ENCODE assay signal across 1 cellular context in genomic region chrX:153226344-153227190, GRCh38.
TF ChIP-seq lines count a peak whose summit lies in the region.

No MANE protein-coding gene starts in this region.

TF ChIP-seq in K562, 482 proteins besides CTCF, POLR2A, EP300 and RAD21 (continued from another document and continues in another):
- TF ChIP-seq, protein P1, sequence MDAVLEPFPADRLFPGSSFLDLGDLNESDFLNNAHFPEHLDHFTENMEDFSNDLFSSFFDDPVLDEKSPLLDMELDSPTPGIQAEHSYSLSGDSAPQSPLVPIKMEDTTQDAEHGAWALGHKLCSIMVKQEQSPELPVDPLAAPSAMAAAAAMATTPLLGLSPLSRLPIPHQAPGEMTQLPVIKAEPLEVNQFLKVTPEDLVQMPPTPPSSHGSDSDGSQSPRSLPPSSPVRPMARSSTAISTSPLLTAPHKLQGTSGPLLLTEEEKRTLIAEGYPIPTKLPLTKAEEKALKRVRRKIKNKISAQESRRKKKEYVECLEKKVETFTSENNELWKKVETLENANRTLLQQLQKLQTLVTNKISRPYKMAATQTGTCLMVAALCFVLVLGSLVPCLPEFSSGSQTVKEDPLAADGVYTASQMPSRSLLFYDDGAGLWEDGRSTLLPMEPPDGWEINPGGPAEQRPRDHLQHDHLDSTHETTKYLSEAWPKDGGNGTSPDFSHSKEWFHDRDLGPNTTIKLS (IDR thresholded peaks at IDR 0.05; ENCODE audit: borderline replicate concordance, low read depth), result no peak
- TF ChIP-seq HNRNPUL1 (IDR thresholded peaks at IDR 0.05; ENCODE audit: low read length), result no peak
- no peak for TF ChIP-seq POLR3A (IDR thresholded peaks at IDR 0.05; ENCODE audit: borderline replicate concordance, extremely low read depth, insufficient read depth, insufficient read length)
- TF ChIP-seq RCOR1 (IDR thresholded peaks at IDR 0.05; ENCODE audit: borderline replicate concordance in 1 of 2, low read depth in 2 of 2, low read length in 2 of 2), result 0 out of 4 replicates have a peak, but pooled peaks of 1 of the 2 experiments have one; percentile 2
- TF ChIP-seq ZNF57 (CRISPR knock-in tag; IDR thresholded peaks at IDR 0.05), result no peak
- TF ChIP-seq, protein P2, sequence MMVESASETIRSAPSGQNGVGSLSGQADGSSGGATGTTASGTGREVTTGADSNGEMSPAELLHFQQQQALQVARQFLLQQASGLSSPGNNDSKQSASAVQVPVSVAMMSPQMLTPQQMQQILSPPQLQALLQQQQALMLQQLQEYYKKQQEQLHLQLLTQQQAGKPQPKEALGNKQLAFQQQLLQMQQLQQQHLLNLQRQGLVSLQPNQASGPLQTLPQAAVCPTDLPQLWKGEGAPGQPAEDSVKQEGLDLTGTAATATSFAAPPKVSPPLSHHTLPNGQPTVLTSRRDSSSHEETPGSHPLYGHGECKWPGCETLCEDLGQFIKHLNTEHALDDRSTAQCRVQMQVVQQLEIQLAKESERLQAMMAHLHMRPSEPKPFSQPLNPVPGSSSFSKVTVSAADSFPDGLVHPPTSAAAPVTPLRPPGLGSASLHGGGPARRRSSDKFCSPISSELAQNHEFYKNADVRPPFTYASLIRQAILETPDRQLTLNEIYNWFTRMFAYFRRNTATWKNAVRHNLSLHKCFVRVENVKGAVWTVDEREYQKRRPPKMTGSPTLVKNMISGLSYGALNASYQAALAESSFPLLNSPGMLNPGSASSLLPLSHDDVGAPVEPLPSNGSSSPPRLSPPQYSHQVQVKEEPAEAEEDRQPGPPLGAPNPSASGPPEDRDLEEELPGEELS (CRISPR knock-in tag; IDR thresholded peaks at IDR 0.05; ENCODE audit: borderline replicate concordance), result no peak
- no peak for TF ChIP-seq PREB (CRISPR knock-in tag; IDR thresholded peaks at IDR 0.05)
- no peak for TF ChIP-seq BCOR (IDR thresholded peaks at IDR 0.05)
- TF ChIP-seq ZBTB7A (IDR thresholded peaks at IDR 0.05; ENCODE audit: borderline replicate concordance, control insufficient read depth, low read depth, low read length), result no peak
- no peak for TF ChIP-seq ARID2 (IDR thresholded peaks at IDR 0.05)
- TF ChIP-seq CTBP1 (IDR thresholded peaks at IDR 0.05; ENCODE audit: borderline replicate concordance), result peak; percentile 82
- no peak for TF ChIP-seq POLR2AphosphoS5 (IDR thresholded peaks at IDR 0.05; ENCODE audit: control insufficient read depth, insufficient read depth, low read depth, low read length)
- no peak for TF ChIP-seq DIDO1 (tag; IDR thresholded peaks at IDR 0.05; ENCODE audit: low read depth)
- TF ChIP-seq PHTF2 (CRISPR knock-in tag; IDR thresholded peaks at IDR 0.05), result no peak
- TF ChIP-seq HOXB6 (CRISPR knock-in tag; IDR thresholded peaks at IDR 0.05; ENCODE audit: borderline replicate concordance), result no peak
- no peak for TF ChIP-seq CBX8 (IDR thresholded peaks at IDR 0.05; ENCODE audit: borderline replicate concordance, extremely low read depth, low read depth, low read length, poor library complexity, severe bottlenecking)
- no peak for TF ChIP-seq TCF15 (CRISPR knock-in tag; IDR thresholded peaks at IDR 0.05)
- TF ChIP-seq E2F6 (IDR thresholded peaks at IDR 0.05; ENCODE audit: borderline replicate concordance in 1 of 2, extremely low read depth in 1 of 2, insufficient read depth in 1 of 2, insufficient read length in 1 of 2, low read depth in 1 of 2, low read length in 1 of 2, poor library complexity in 1 of 2, severe bottlenecking in 1 of 2), result no peak
- no peak for TF ChIP-seq ZNF282 (CRISPR knock-in tag; IDR thresholded peaks at IDR 0.05)
- peak in 1 of 2 experiments; percentile 34; a peak in 1 of 4 replicates for TF ChIP-seq MAZ (CRISPR knock-in tag; conservative IDR thresholded peaks at IDR 0.05 in 1 of 2, IDR thresholded peaks at IDR 0.05 in 1 of 2)
- TF ChIP-seq, protein P3, sequence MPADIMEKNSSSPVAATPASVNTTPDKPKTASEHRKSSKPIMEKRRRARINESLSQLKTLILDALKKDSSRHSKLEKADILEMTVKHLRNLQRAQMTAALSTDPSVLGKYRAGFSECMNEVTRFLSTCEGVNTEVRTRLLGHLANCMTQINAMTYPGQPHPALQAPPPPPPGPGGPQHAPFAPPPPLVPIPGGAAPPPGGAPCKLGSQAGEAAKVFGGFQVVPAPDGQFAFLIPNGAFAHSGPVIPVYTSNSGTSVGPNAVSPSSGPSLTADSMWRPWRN (IDR thresholded peaks at IDR 0.05; ENCODE audit: low read depth), result peak; percentile 33; the same call in 1 of the 2 replicates
- no peak for TF ChIP-seq ZNF274 (IDR thresholded peaks at IDR 0.05; ENCODE audit: borderline replicate concordance, low read depth, low read length)
- TF ChIP-seq, protein P4, sequence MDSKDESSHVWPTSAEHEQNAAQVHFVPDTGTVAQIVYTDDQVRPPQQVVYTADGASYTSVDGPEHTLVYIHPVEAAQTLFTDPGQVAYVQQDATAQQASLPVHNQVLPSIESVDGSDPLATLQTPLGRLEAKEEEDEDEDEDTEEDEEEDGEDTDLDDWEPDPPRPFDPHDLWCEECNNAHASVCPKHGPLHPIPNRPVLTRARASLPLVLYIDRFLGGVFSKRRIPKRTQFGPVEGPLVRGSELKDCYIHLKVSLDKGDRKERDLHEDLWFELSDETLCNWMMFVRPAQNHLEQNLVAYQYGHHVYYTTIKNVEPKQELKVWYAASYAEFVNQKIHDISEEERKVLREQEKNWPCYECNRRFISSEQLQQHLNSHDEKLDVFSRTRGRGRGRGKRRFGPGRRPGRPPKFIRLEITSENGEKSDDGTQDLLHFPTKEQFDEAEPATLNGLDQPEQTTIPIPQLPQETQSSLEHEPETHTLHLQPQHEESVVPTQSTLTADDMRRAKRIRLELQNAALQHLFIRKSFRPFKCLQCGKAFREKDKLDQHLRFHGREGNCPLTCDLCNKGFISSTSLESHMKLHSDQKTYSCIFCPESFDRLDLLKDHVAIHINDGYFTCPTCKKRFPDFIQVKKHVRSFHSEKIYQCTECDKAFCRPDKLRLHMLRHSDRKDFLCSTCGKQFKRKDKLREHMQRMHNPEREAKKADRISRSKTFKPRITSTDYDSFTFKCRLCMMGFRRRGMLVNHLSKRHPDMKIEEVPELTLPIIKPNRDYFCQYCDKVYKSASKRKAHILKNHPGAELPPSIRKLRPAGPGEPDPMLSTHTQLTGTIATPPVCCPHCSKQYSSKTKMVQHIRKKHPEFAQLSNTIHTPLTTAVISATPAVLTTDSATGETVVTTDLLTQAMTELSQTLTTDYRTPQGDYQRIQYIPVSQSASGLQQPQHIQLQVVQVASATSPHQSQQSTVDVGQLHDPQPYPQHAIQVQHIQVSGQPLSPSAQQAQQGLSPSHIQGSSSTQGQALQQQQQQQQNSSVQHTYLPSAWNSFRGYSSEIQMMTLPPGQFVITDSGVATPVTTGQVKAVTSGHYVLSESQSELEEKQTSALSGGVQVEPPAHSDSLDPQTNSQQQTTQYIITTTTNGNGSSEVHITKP (IDR thresholded peaks at IDR 0.05; ENCODE audit: partially characterized antibody), result peak; percentile 41
- TF ChIP-seq NR2F6 (CRISPR knock-in tag; IDR thresholded peaks at IDR 0.05), result no peak
- TF ChIP-seq LCOR (CRISPR knock-in tag; IDR thresholded peaks at IDR 0.05), result no peak
- TF ChIP-seq GABPB1 (CRISPR knock-in tag; IDR thresholded peaks at IDR 0.05), result no peak
- peak; percentile 62; the same call in 1 of the 2 replicates for TF ChIP-seq KLF1 (tag; IDR thresholded peaks at IDR 0.05)
- TF ChIP-seq, protein P5, sequence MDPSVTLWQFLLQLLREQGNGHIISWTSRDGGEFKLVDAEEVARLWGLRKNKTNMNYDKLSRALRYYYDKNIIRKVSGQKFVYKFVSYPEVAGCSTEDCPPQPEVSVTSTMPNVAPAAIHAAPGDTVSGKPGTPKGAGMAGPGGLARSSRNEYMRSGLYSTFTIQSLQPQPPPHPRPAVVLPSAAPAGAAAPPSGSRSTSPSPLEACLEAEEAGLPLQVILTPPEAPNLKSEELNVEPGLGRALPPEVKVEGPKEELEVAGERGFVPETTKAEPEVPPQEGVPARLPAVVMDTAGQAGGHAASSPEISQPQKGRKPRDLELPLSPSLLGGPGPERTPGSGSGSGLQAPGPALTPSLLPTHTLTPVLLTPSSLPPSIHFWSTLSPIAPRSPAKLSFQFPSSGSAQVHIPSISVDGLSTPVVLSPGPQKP (CRISPR knock-in tag; IDR thresholded peaks at IDR 0.05), result no peak
- TF ChIP-seq ZNF134 (CRISPR knock-in tag; conservative IDR thresholded peaks at IDR 0.05), result no peak
- no peak for TF ChIP-seq ATF1 (CRISPR knock-in tag; IDR thresholded peaks at IDR 0.05)
- peak; percentile 42; the same call in 1 of the 2 replicates for TF ChIP-seq ATF1 (tag; IDR thresholded peaks at IDR 0.05)
- TF ChIP-seq ZNF785 (CRISPR knock-in tag; IDR thresholded peaks at IDR 0.05), result no peak
- TF ChIP-seq DMBX1 (CRISPR knock-in tag; IDR thresholded peaks at IDR 0.05; ENCODE audit: borderline replicate concordance), result no peak
- no peak for TF ChIP-seq ZNF445 (CRISPR knock-in tag; IDR thresholded peaks at IDR 0.05; ENCODE audit: low read depth)
- no peak for TF ChIP-seq GATA2 (CRISPR knock-in tag; IDR thresholded peaks at IDR 0.05)
- TF ChIP-seq FOSL1 (tag; conservative IDR thresholded peaks at IDR 0.05), result peak; percentile 48; the same call in 1 of the 2 replicates
- TF ChIP-seq KDM1A (IDR thresholded peaks at IDR 0.05), result no peak
- TF ChIP-seq ZNF398 (CRISPR knock-in tag; IDR thresholded peaks at IDR 0.05), result no peak
- no peak for TF ChIP-seq ZNF583 (CRISPR knock-in tag; IDR thresholded peaks at IDR 0.05)
- 0 out of 2 replicates have a peak, but pooled peaks have one; percentile 50 for TF ChIP-seq NBN (IDR thresholded peaks at IDR 0.05; ENCODE audit: low read depth)
- 0 out of 2 replicates have a peak, but pooled peaks have one; percentile 36 for TF ChIP-seq CREM (IDR thresholded peaks at IDR 0.05; ENCODE audit: low read depth)
- TF ChIP-seq, protein P6, sequence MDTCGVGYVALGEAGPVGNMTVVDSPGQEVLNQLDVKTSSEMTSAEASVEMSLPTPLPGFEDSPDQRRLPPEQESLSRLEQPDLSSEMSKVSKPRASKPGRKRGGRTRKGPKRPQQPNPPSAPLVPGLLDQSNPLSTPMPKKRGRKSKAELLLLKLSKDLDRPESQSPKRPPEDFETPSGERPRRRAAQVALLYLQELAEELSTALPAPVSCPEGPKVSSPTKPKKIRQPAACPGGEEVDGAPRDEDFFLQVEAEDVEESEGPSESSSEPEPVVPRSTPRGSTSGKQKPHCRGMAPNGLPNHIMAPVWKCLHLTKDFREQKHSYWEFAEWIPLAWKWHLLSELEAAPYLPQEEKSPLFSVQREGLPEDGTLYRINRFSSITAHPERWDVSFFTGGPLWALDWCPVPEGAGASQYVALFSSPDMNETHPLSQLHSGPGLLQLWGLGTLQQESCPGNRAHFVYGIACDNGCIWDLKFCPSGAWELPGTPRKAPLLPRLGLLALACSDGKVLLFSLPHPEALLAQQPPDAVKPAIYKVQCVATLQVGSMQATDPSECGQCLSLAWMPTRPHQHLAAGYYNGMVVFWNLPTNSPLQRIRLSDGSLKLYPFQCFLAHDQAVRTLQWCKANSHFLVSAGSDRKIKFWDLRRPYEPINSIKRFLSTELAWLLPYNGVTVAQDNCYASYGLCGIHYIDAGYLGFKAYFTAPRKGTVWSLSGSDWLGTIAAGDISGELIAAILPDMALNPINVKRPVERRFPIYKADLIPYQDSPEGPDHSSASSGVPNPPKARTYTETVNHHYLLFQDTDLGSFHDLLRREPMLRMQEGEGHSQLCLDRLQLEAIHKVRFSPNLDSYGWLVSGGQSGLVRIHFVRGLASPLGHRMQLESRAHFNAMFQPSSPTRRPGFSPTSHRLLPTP (IDR thresholded peaks at IDR 0.05; ENCODE audit: borderline replicate concordance, extremely low read depth, insufficient read length), result no peak
- TF ChIP-seq XRCC3 (IDR thresholded peaks at IDR 0.05), result no peak
- no peak for TF ChIP-seq KAT8 (IDR thresholded peaks at IDR 0.05; ENCODE audit: low read depth)
- peak; percentile 63; the same call in 1 of the 2 replicates for TF ChIP-seq ATF7 (IDR thresholded peaks at IDR 0.05)
- TF ChIP-seq SLC30A9 (CRISPR knock-in tag; IDR thresholded peaks at IDR 0.05), result no peak
- no peak for TF ChIP-seq KAT2B (IDR thresholded peaks at IDR 0.05; ENCODE audit: low read depth, low read length)
- no peak for TF ChIP-seq FOXA3 (CRISPR knock-in tag; conservative IDR thresholded peaks at IDR 0.05 in 1 of 2, IDR thresholded peaks at IDR 0.05 in 1 of 2)
- no peak for TF ChIP-seq DDX20 (tag; IDR thresholded peaks at IDR 0.05; ENCODE audit: low read depth)
- peak; percentile 89 for TF ChIP-seq EGR1 (conservative IDR thresholded peaks at IDR 0.05)
- no peak for TF ChIP-seq HDAC2 (IDR thresholded peaks at IDR 0.05)
